Comparison of ENCODE assay signal across 28 cellular contexts in genomic region chr19:41320568-41320967, GRCh38. TPM values are rescaled to one million over a fixed set of nuclear protein-coding genes. Genes with fewer than 3 reads are reported as not detected.
DNase-seq lines count a peak whose midpoint lies in the region; ATAC-seq, FAIRE-seq and TF ChIP-seq lines count a peak whose summit lies in the region.
"Had no signal": no experiment of that assay in that cellular context is flagged by ENCODE, and none has a peak within 500 bp of the region (broad histone marks: within the 10 kb centered on the region; RNA-seq: fewer than 3 reads in every experiment).

No MANE protein-coding gene starts in this region.

- H2AFZ ChIP-seq in SK-N-SH (ENCODE audit: low read depth) (no peak overlapping the region), smooth muscle cell (ENCODE audit: low read depth) (no peak overlapping the region)

- WGBS in SK-N-SH (ENCODE audit: low lambda C conversion rate), result 98% methylated on average over 4 of the region's 4 CpGs
- 99% methylated on average over 4 of the region's 4 CpGs for whole genome bisulfite sequencing in smooth muscle cell (ENCODE audit: low lambda C conversion rate)

- POLR2A ChIA-PET in SK-N-SH (lab: Yijun Ruan, JAX), result no interaction called here

- peaks cover 49% of the 10 kb centered on the region for H3F3A ChIP-seq in SK-N-SH (replicated peaks; ENCODE audit: insufficient read depth)
- peaks cover 39% of the 10 kb centered on the region for H3F3A ChIP-seq in smooth muscle cell (ENCODE audit: low read depth)

- H3K79me2 ChIP-seq in SK-N-SH (ENCODE audit: insufficient read depth) (peaks cover 45% of the 10 kb centered on the region), smooth muscle cell (ENCODE audit: low read depth) (peaks cover 14% of the 10 kb centered on the region)

- H3K4me3 Mint-ChIP-seq in HFFc6, result no peak overlapping the region
- H3K4me3 Mint-ChIP-seq in mesothelial cell of epicardium, result no peak overlapping the region
- H3K4me3 Mint-ChIP-seq: activated naive CD4-positive, alpha-beta T cell treated with anti-CD3 and anti-CD28 coated beads for 36 hours; activated T-cell treated with anti-CD3 and anti-CD28 coated beads, Interleukin-2, amount 50 U/mL, for 4 hours; central memory CD8-positive, alpha-beta T cell; WTC11 had no signal

- H4K20me1 ChIP-seq in SK-N-SH (ENCODE audit: insufficient read depth), result no peaks in the 10 kb centered on the region
- peaks cover 30% of the 10 kb centered on the region for H4K20me1 ChIP-seq in smooth muscle cell (ENCODE audit: low read depth)

- H3K9me2 ChIP-seq in SK-N-SH, result no peaks in the 10 kb centered on the region

- H3K4me1 Mint-ChIP-seq in HFFc6 (ENCODE audit: low read depth) (peaks cover 54% of the 10 kb centered on the region), mesothelial cell of epicardium (peaks cover 33% of the 10 kb centered on the region)

- H3K27me3 ChIP-seq in SK-N-SH (ENCODE audit: insufficient read depth), result no peaks in the 10 kb centered on the region
- H3K27me3 ChIP-seq in bronchial epithelial cell (ENCODE audit: control insufficient read depth, insufficient read depth, low read length), result no peaks in the 10 kb centered on the region
- H3K27me3 ChIP-seq in smooth muscle cell (ENCODE audit: low read depth), result no peaks in the 10 kb centered on the region

- H3K9me3 Mint-ChIP-seq in HFFc6 (no peaks in the 10 kb centered on the region), mesothelial cell of epicardium (peaks cover 5% of the 10 kb centered on the region)
- H3K9me3 Mint-ChIP-seq: activated naive CD4-positive, alpha-beta T cell treated with anti-CD3 and anti-CD28 coated beads for 36 hours; activated T-cell treated with anti-CD3 and anti-CD28 coated beads, Interleukin-2, amount 50 U/mL, for 4 hours; central memory CD8-positive, alpha-beta T cell had no signal

- H3K4me2 ChIP-seq in SK-N-SH, result no peak overlapping the region
- H3K4me2 ChIP-seq in smooth muscle cell, result no peak overlapping the region

- intact Hi-C loops in kidney (cut with DNase I), result no loop called here

- H3K4me3 ChIP-seq in SK-N-SH (ENCODE audit: low read depth in 2 of 2, low read length in 1 of 2) (no peak overlapping the region), bronchial epithelial cell (ENCODE audit: low read depth, low read length) (no peak overlapping the region), smooth muscle cell (no peak overlapping the region), kidney (ENCODE audit: low read length in 2 of 2) (no peak overlapping the region)
- H3K4me3 ChIP-seq: lung had no signal

- H3K9me3 ChIP-seq in SK-N-SH (no peaks in the 10 kb centered on the region), smooth muscle cell (replicated peaks; ENCODE audit: low read depth) (no peaks in the 10 kb centered on the region), kidney (ENCODE audit: control insufficient read depth in 1 of 2, low read length in 2 of 2) (no peaks in the 10 kb centered on the region)

- no peak for TF ChIP-seq RAD21 in SK-N-SH (IDR thresholded peaks at IDR 0.05; ENCODE audit: low read length)

- ATAC-seq in SK-N-SH treated with all-trans-retinoic acid at 6 μM for 48 hours, result no peak
- ATAC-seq: activated T-cell treated with anti-CD3 and anti-CD28 coated beads, Interleukin-2, amount 50 U/mL, for 4 hours; Right ventricle myocardium inferior; WTC11 had no signal

- DNase-seq in SK-N-SH (no peak), HFFc6 (no peak), bronchial epithelial cell (ENCODE audit: low read depth) (no peak), smooth muscle cell (lab: John Stamatoyannopoulos, UW; ENCODE audit: unreplicated experiment) (no peak), mesothelial cell of epicardium (ENCODE audit: low spot score in 2 of 2, unreplicated experiment in 2 of 2) (no peak), kidney (no peak), NCI-H82 treated with DMSO at 0.1 percent for 48 hours (lab: John Stamatoyannopoulos, UW; ENCODE audit: unreplicated experiment) (no peak)
- DNase-seq: activated naive CD4-positive, alpha-beta T cell treated with anti-CD3 and anti-CD28 coated beads for 36 hours; activated T-cell treated with anti-CD3 and anti-CD28 coated beads, Interleukin-2, amount 50 U/mL, for 4 hours; AML-193; anterior cingulate cortex; DMS53; kidney glomerular epithelial cell; NCI-H1105; NCI-H2029 treated with DMSO at 0.1 percent for 48 hours; NCI-H226; NCI-H748 treated with DMSO at 0.1 percent for 48 hours; occipital lobe; retina; stimulated activated CD4-positive, alpha-beta T cell treated with anti-CD3 and anti-CD28 coated beads, Interleukin-2, amount 100 ng/mL, for 48 hours; stimulated activated naive CD4-positive, alpha-beta T cell had no signal

- TF ChIP-seq CTCF in SK-N-SH (IDR thresholded peaks at IDR 0.05), result no peak
- no peak for TF ChIP-seq CTCF in HFFc6 (IDR thresholded peaks at IDR 0.05)
- TF ChIP-seq CTCF in bronchial epithelial cell (IDR thresholded peaks at IDR 0.05; ENCODE audit: insufficient read depth, low read length, severe bottlenecking), result no peak
- no peak for TF ChIP-seq CTCF in smooth muscle cell (IDR thresholded peaks at IDR 0.05; ENCODE audit: borderline replicate concordance, insufficient read depth, poor library complexity, severe bottlenecking)
- no peak for TF ChIP-seq CTCF in mesothelial cell of epicardium (IDR thresholded peaks at IDR 0.05; ENCODE audit: unreplicated experiment)
- no peak for TF ChIP-seq CTCF in kidney (IDR thresholded peaks at IDR 0.05; ENCODE audit: borderline replicate concordance, extremely low read depth, insufficient read depth)

- H3K36me3 Mint-ChIP-seq in HFFc6 (ENCODE audit: low read depth), result peaks cover 45% of the 10 kb centered on the region
- peaks cover 30% of the 10 kb centered on the region for H3K36me3 Mint-ChIP-seq in mesothelial cell of epicardium

- peak; percentile 13 for FAIRE-seq in bronchial epithelial cell (lab: Jason Lieb, UNC)
- FAIRE-seq in kidney (lab: Jason Lieb, UNC), result no peak
- FAIRE-seq: G401.6 had no signal

- H3K27me3 Mint-ChIP-seq in HFFc6 (ENCODE audit: insufficient read depth) (peaks cover 13% of the 10 kb centered on the region), mesothelial cell of epicardium (ENCODE audit: low read depth) (peaks cover 2% of the 10 kb centered on the region)
- H3K27me3 Mint-ChIP-seq: central memory CD8-positive, alpha-beta T cell had no signal

- H3K27ac ChIP-seq in SK-N-SH (ENCODE audit: low read depth in 2 of 2, low read length in 1 of 2) (peak overlapping the region in 1 of 2 experiments; percentile 100; a peak in 2 of 4 replicates), smooth muscle cell (ENCODE audit: low read depth) (peak overlapping the region; percentile 97), kidney (ENCODE audit: low read depth in 2 of 2, low read length in 2 of 2) (no peak overlapping the region)
- H3K27ac ChIP-seq: 22Rv1 had no signal

- CTCF ChIA-PET in SK-N-SH (lab: Yijun Ruan, JAX), result interaction anchor here (0.9 to 6.9 kb wide), 5 partner anchors 13 to 111 kb away, joined by 3 to 54 read pairs (median 4); no protein-coding TSS in a partner anchor

- peaks cover 34 to 43% of the 10 kb centered on the region in 2 experiments for H3K4me1 ChIP-seq in SK-N-SH (ENCODE audit: control insufficient read depth in 1 of 2, insufficient read depth in 2 of 2, low read depth in 1 of 2, low read length in 1 of 2)
- H3K4me1 ChIP-seq in smooth muscle cell (ENCODE audit: low read depth), result peaks cover 19% of the 10 kb centered on the region
- H3K4me1 ChIP-seq in kidney (ENCODE audit: control insufficient read depth in 1 of 2, insufficient read depth in 1 of 2, low read depth in 1 of 2, low read length in 2 of 2), result peaks cover 16 to 35% of the 10 kb centered on the region in 2 donors

- peak overlapping the region; percentile 38; the same call in 1 of the 2 replicates for H3K27ac Mint-ChIP-seq in HFFc6
- H3K27ac Mint-ChIP-seq in mesothelial cell of epicardium, result no peak overlapping the region
- H3K27ac Mint-ChIP-seq: WTC11 had no signal

- TF ChIP-seq EP300 in SK-N-SH (IDR thresholded peaks at IDR 0.05; ENCODE audit: borderline replicate concordance in 1 of 2, low read depth in 1 of 2, low read length in 1 of 2), result no peak

- H3K36me3 ChIP-seq in SK-N-SH (replicated peaks in 1 of 2; ENCODE audit: control insufficient read depth in 1 of 2, insufficient read depth in 2 of 2, low read length in 1 of 2) (peaks cover 31 to 40% of the 10 kb centered on the region in 2 experiments), bronchial epithelial cell (ENCODE audit: control insufficient read depth, insufficient read depth, low read length) (peaks cover 34% of the 10 kb centered on the region), smooth muscle cell (ENCODE audit: low read depth) (no peaks in the 10 kb centered on the region), kidney (ENCODE audit: control insufficient read depth in 1 of 2, insufficient read depth in 2 of 2, low read length in 2 of 2) (peaks cover 19 to 35% of the 10 kb centered on the region in 2 donors)

- H3K9ac ChIP-seq in SK-N-SH (no peak overlapping the region), smooth muscle cell (ENCODE audit: low read depth) (no peak overlapping the region), kidney (ENCODE audit: low read length in 2 of 2) (no peak overlapping the region)

RNA-seq across cellular contexts. Expression of gene CCDC97, which starts 10.6 kb away (rescaled TPM):
- 8.7 and 9.6 TPM in 2 replicates for polyA plus RNA-seq in SK-N-SH (2012; rRNA removed)
- 5.3 and 6.8 TPM in 2 replicates for polyA plus RNA-seq in SK-N-SH (2012; cell fraction: cytosol; rRNA removed)
- polyA plus RNA-seq in SK-N-SH (2012; cell fraction: nucleus; rRNA removed), result 11.7 and 13.7 TPM in 2 replicates
- total RNA-seq in HFFc6 (2021; fragmentation: NEBNext Ultra II Directional; extraction: Animal tissue kit (Norgen Biotek cat#: 25700)), result 10 to 100 TPM; 15.4 to 19.1 (median 16.8) TPM
- total RNA-seq in bronchial epithelial cell, result 7.9 and 12.9 TPM in 2 replicates
- total RNA-seq in smooth muscle cell, result 3.0 and 7.5 TPM in 2 replicates
- 15.3 and 18.2 TPM in 2 replicates for polyA plus RNA-seq in smooth muscle cell
- 40.5 to 41.9 TPM (median 40.6 TPM) in 3 replicates for total RNA-seq in mesothelial cell of epicardium
- 28.1 TPM for total RNA-seq in kidney
- 9.8 TPM for polyA plus RNA-seq in kidney (ENCODE audit: insufficient read depth, low read depth, low replicate concordance)

RNA-seq across cellular contexts. Expression of gene TGFB1, which starts 33.2 kb away (rescaled TPM):
- polyA plus RNA-seq in SK-N-SH (2012; rRNA removed), result 13.5 and 25.5 TPM in 2 replicates
- polyA plus RNA-seq in SK-N-SH (2012; cell fraction: cytosol; rRNA removed), result 13.0 and 21.4 TPM in 2 replicates
- 75.1 and 149 TPM in 2 replicates for polyA plus RNA-seq in SK-N-SH (2012; cell fraction: nucleus; rRNA removed)
- total RNA-seq in HFFc6 (2021; fragmentation: NEBNext Ultra II Directional; extraction: Animal tissue kit (Norgen Biotek cat#: 25700)), result 100 to 1,000 TPM; 150 to 163 (median 158) TPM
- total RNA-seq in bronchial epithelial cell, result 4.5 and 5.2 TPM in 2 replicates
- 37.6 and 51.7 TPM in 2 replicates for total RNA-seq in smooth muscle cell
- polyA plus RNA-seq in smooth muscle cell, result 199 and 216 TPM in 2 replicates
- total RNA-seq in mesothelial cell of epicardium, result 24.9 to 26.5 TPM (median 25.2 TPM) in 3 replicates
- total RNA-seq in kidney, result 48.0 TPM
- 19.1 TPM for polyA plus RNA-seq in kidney (ENCODE audit: insufficient read depth, low read depth, low replicate concordance)

RNA-seq across cellular contexts. Expression of gene B9D2, which starts 43.4 kb away (rescaled TPM):
- polyA plus RNA-seq in SK-N-SH (2012; rRNA removed), result 9.0 and 13.3 TPM in 2 replicates
- polyA plus RNA-seq in SK-N-SH (2012; cell fraction: cytosol; rRNA removed), result 9.6 and 10.5 TPM in 2 replicates
- polyA plus RNA-seq in SK-N-SH (2012; cell fraction: nucleus; rRNA removed), result 8.1 and 9.0 TPM in 2 replicates
- 1 to 10 TPM; 4.9 to 6.8 (median 6.3) TPM for total RNA-seq in HFFc6 (2021; fragmentation: NEBNext Ultra II Directional; extraction: Animal tissue kit (Norgen Biotek cat#: 25700))
- 1.1 and 1.9 TPM in 2 replicates for total RNA-seq in bronchial epithelial cell
- 1.6 and 2.1 TPM in 2 replicates for total RNA-seq in smooth muscle cell
- polyA plus RNA-seq in smooth muscle cell, result 12.2 and 13.9 TPM in 2 replicates
- total RNA-seq in mesothelial cell of epicardium, result 4.8 to 5.6 TPM (median 5.5 TPM) in 3 replicates
- total RNA-seq in kidney, result 12.6 TPM
- polyA plus RNA-seq in kidney (ENCODE audit: insufficient read depth, low read depth, low replicate concordance), result 15.7 TPM

RNA-seq across cellular contexts. Expression of gene TMEM91, which starts 55.8 kb away (rescaled TPM):
- polyA plus RNA-seq in SK-N-SH (2012; rRNA removed), result 5.1 and 5.7 TPM in 2 replicates
- 0.85 and 1.0 TPM in 2 replicates for polyA plus RNA-seq in SK-N-SH (2012; cell fraction: cytosol; rRNA removed)
- 36.4 and 58.3 TPM in 2 replicates for polyA plus RNA-seq in SK-N-SH (2012; cell fraction: nucleus; rRNA removed)
- 1 to 10 TPM; 1.4 to 2.6 (median 1.7) TPM for total RNA-seq in HFFc6 (2021; fragmentation: NEBNext Ultra II Directional; extraction: Animal tissue kit (Norgen Biotek cat#: 25700))
- total RNA-seq in bronchial epithelial cell, result 7.6 and 10.2 TPM in 2 replicates
- total RNA-seq in smooth muscle cell, result 11.0 and 19.2 TPM in 2 replicates
- 24.3 and 25.6 TPM in 2 replicates for polyA plus RNA-seq in smooth muscle cell
- total RNA-seq in mesothelial cell of epicardium, result 16.2 to 19.7 TPM (median 18.3 TPM) in 3 replicates
- total RNA-seq in kidney, result 9.5 TPM
- 24.3 TPM for polyA plus RNA-seq in kidney (ENCODE audit: insufficient read depth, low read depth, low replicate concordance)

RNA-seq across cellular contexts. Expression of gene HNRNPUL1, which starts 56.4 kb away (rescaled TPM):
- polyA plus RNA-seq in SK-N-SH (2012; rRNA removed) (34.2 and 41.5 TPM in 2 replicates), smooth muscle cell (121 and 125 TPM in 2 replicates), kidney (ENCODE audit: insufficient read depth, low read depth, low replicate concordance) (51.0 TPM)
- 32.5 and 33.9 TPM in 2 replicates for polyA plus RNA-seq in SK-N-SH (2012; cell fraction: cytosol; rRNA removed)
- polyA plus RNA-seq in SK-N-SH (2012; cell fraction: nucleus; rRNA removed), result 35.8 and 43.2 TPM in 2 replicates
- 100 to 1,000 TPM; 176 to 245 (median 234) TPM for total RNA-seq in HFFc6 (2021; fragmentation: NEBNext Ultra II Directional; extraction: Animal tissue kit (Norgen Biotek cat#: 25700))
- total RNA-seq in bronchial epithelial cell (41.9 and 43.5 TPM in 2 replicates), smooth muscle cell (78.6 and 101 TPM in 2 replicates), mesothelial cell of epicardium (246 to 262 TPM (median 249 TPM) in 3 replicates), kidney (182 TPM)
